14 cellular contexts compared by ENCODE assay signal in genomic region chr11:104033134-104033533, GRCh38. TPM values are rescaled to one million over a fixed set of nuclear protein-coding genes. Genes with fewer than 3 reads are reported as not detected.
DNase-seq lines count a peak whose midpoint lies in the region; ATAC-seq, FAIRE-seq and TF ChIP-seq lines count a peak whose summit lies in the region.
"Had no signal": no experiment of that assay in that cellular context is flagged by ENCODE, and none has a peak within 500 bp of the region (broad histone marks: within the 10 kb centered on the region; RNA-seq: fewer than 3 reads in every experiment).

No MANE protein-coding gene starts in this region.

- intact Hi-C loops in Caco-2 (cut with micrococcal nuclease; ENCODE audit: unreplicated experiment) (no loop called here), colonic mucosa (cut with DNase I) (no loop called here)

- no peaks in the 10 kb centered on the region for H3K36me3 Mint-ChIP-seq in Caco-2 (ENCODE audit: insufficient read depth, unreplicated experiment)
- H3K36me3 Mint-ChIP-seq: activated naive CD4-positive, alpha-beta T cell treated with anti-CD3 and anti-CD28 coated beads, Interleukin-2, amount 50 U/mL, for 24 hours had no signal

- H2BK15ac ChIP-seq in mesenchymal stem cell (ENCODE audit: low read depth, poor library complexity, severe bottlenecking), result no peak overlapping the region

- no peak overlapping the region for H3K4me2 ChIP-seq in mesenchymal stem cell (ENCODE audit: low read length, poor library complexity, severe bottlenecking)

- H3K4me3 Mint-ChIP-seq in Caco-2 (ENCODE audit: unreplicated experiment), result no peak overlapping the region
- H3K4me3 Mint-ChIP-seq in stimulated activated naive CD8-positive, alpha-beta T cell treated with anti-CD3 and anti-CD28 coated beads, Interleukin-15, amount 100 ng/mL, for 72 hours, result no peak overlapping the region
- H3K4me3 Mint-ChIP-seq: activated naive CD4-positive, alpha-beta T cell treated with anti-CD3 and anti-CD28 coated beads, Interleukin-2, amount 50 U/mL, for 24 hours had no signal

- no peak overlapping the region for H3K23ac ChIP-seq in mesenchymal stem cell (ENCODE audit: low read length in 2 of 2)

- H3K4me3 ChIP-seq in Caco-2 (ENCODE audit: low read depth, low read length) (no peak overlapping the region), MG63 (no peak overlapping the region), mesenchymal stem cell (ENCODE audit: insufficient read depth in 1 of 2, low read depth in 1 of 2, low read length in 2 of 2) (no peak overlapping the region), colonic mucosa (no peak overlapping the region)

- H3K4ac ChIP-seq in mesenchymal stem cell (ENCODE audit: low read depth in 1 of 2, low read length in 2 of 2), result no peak overlapping the region

- no peak overlapping the region for H3K14ac ChIP-seq in mesenchymal stem cell (ENCODE audit: low read length in 2 of 2)

- peak; percentile 37 to 72 for DNase-seq in Caco-2
- DNase-seq in MG63, result peak; percentile 70
- DNase-seq in dermis microvascular lymphatic vessel endothelial cell (ENCODE audit: low read depth in 2 of 2), result peak; percentile 71 to 90
- DNase-seq in mesenchymal stem cell, result peak; percentile 84
- DNase-seq in stimulated activated naive CD8-positive, alpha-beta T cell treated with anti-CD3 and anti-CD28 coated beads, Interleukin-15, amount 100 ng/mL, for 72 hours, result no peak
- no peak for DNase-seq in colonic mucosa
- DNase-seq in stimulated activated CD4-positive, alpha-beta T cell treated with anti-CD3 and anti-CD28 coated beads, Interleukin-4, amount 100 ng/mL, for 24 hours, result no peak
- no peak for DNase-seq in RCC 7860 (ENCODE audit: low spot score)
- DNase-seq: activated CD4-positive, alpha-beta T cell treated with anti-CD3 and anti-CD28 coated beads, Interleukin-2, amount 50 U/mL, for 48 hours had no signal

- H3K9me3 ChIP-seq in Caco-2, result no peaks in the 10 kb centered on the region
- H3K9me3 ChIP-seq in MG63, result no peaks in the 10 kb centered on the region
- no peaks in the 10 kb centered on the region for H3K9me3 ChIP-seq in mesenchymal stem cell (ENCODE audit: control insufficient read depth, low read length)
- no peaks in the 10 kb centered on the region for H3K9me3 ChIP-seq in colonic mucosa

- no peak overlapping the region for H2BK5ac ChIP-seq in mesenchymal stem cell (ENCODE audit: low read depth, low read length, poor library complexity, severe bottlenecking)

- no peak overlapping the region for H3K18ac ChIP-seq in mesenchymal stem cell (ENCODE audit: low read depth in 1 of 2, low read length in 2 of 2)

- H3K27ac ChIP-seq in mesenchymal stem cell (ENCODE audit: low read length, poor library complexity, severe bottlenecking) (no peak overlapping the region), colonic mucosa (no peak overlapping the region)

- CTCF ChIA-PET in Caco-2 (lab: Charles Lee), result no interaction called here

- H3K9ac ChIP-seq in mesenchymal stem cell (ENCODE audit: low read length) (peak overlapping the region; percentile 41), colonic mucosa (ENCODE audit: low read depth in 2 of 2, low read length in 2 of 2) (no peak overlapping the region)

- no peak overlapping the region for H3K27ac Mint-ChIP-seq in Caco-2 (ENCODE audit: unreplicated experiment)
- no peak overlapping the region for H3K27ac Mint-ChIP-seq in stimulated activated naive CD8-positive, alpha-beta T cell treated with anti-CD3 and anti-CD28 coated beads, Interleukin-15, amount 100 ng/mL, for 72 hours
- H3K27ac Mint-ChIP-seq: activated naive CD4-positive, alpha-beta T cell treated with anti-CD3 and anti-CD28 coated beads, Interleukin-2, amount 50 U/mL, for 24 hours had no signal

- TF ChIP-seq CTCF in Caco-2 (IDR thresholded peaks at IDR 0.05; ENCODE audit: insufficient read depth in 1 of 2, low read depth in 1 of 2, low read length in 1 of 2, severe bottlenecking in 1 of 2, unreplicated experiment in 1 of 2) (no peak), colonic mucosa (IDR thresholded peaks at IDR 0.05) (no peak)

- H2AK5ac ChIP-seq in mesenchymal stem cell (ENCODE audit: low read length, severe bottlenecking), result no peak overlapping the region

- ATAC-seq in stimulated activated naive CD8-positive, alpha-beta T cell treated with anti-CD3 and anti-CD28 coated beads, Interleukin-15, amount 100 ng/mL, for 72 hours, result no peak

- H2BK120ac ChIP-seq in mesenchymal stem cell (ENCODE audit: low read depth, low read length), result no peak overlapping the region

- no peak overlapping the region for H2BK12ac ChIP-seq in mesenchymal stem cell (ENCODE audit: low read length in 2 of 2)

- H3K27me3 ChIP-seq in Caco-2 (replicated peaks; ENCODE audit: control insufficient read depth, insufficient read depth, low read length), result no peaks in the 10 kb centered on the region
- H3K27me3 ChIP-seq in MG63, result no peaks in the 10 kb centered on the region
- no peaks in the 10 kb centered on the region for H3K27me3 ChIP-seq in mesenchymal stem cell (ENCODE audit: control insufficient read depth in 1 of 2, insufficient read depth in 1 of 2, low read length in 2 of 2)
- no peaks in the 10 kb centered on the region for H3K27me3 ChIP-seq in colonic mucosa

- no peaks in the 10 kb centered on the region for H3K79me1 ChIP-seq in mesenchymal stem cell (replicated peaks; ENCODE audit: low read length, poor library complexity, severe bottlenecking)

- no peak overlapping the region for H4K91ac ChIP-seq in mesenchymal stem cell (ENCODE audit: low read length)

- no peaks in the 10 kb centered on the region for H3K36me3 ChIP-seq in Caco-2 (ENCODE audit: control insufficient read depth, insufficient read depth, low read length)
- no peaks in the 10 kb centered on the region for H3K36me3 ChIP-seq in MG63
- no peaks in the 10 kb centered on the region for H3K36me3 ChIP-seq in mesenchymal stem cell (ENCODE audit: control insufficient read depth in 1 of 2, insufficient read depth in 2 of 2, low read depth in 1 of 2, low read length in 2 of 2)
- no peaks in the 10 kb centered on the region for H3K36me3 ChIP-seq in colonic mucosa

- no peaks in the 10 kb centered on the region for H3K4me1 Mint-ChIP-seq in Caco-2 (ENCODE audit: low read depth, unreplicated experiment)
- H3K4me1 Mint-ChIP-seq in stimulated activated naive CD8-positive, alpha-beta T cell treated with anti-CD3 and anti-CD28 coated beads, Interleukin-15, amount 100 ng/mL, for 72 hours, result no peaks in the 10 kb centered on the region
- H3K4me1 Mint-ChIP-seq: activated naive CD4-positive, alpha-beta T cell treated with anti-CD3 and anti-CD28 coated beads, Interleukin-2, amount 50 U/mL, for 24 hours had no signal

- no peak for FAIRE-seq in RCC 7860 (lab: Jason Lieb, UNC)

- no peak overlapping the region for H4K8ac ChIP-seq in mesenchymal stem cell (ENCODE audit: low read length)

- POLR2A ChIA-PET in Caco-2 (lab: Charles Lee), result no interaction called here

- no peaks in the 10 kb centered on the region for H3K9me3 Mint-ChIP-seq in Caco-2 (ENCODE audit: unreplicated experiment)
- H3K9me3 Mint-ChIP-seq in stimulated activated naive CD8-positive, alpha-beta T cell treated with anti-CD3 and anti-CD28 coated beads, Interleukin-15, amount 100 ng/mL, for 72 hours, result peaks cover 4 to 8% of the 10 kb centered on the region in 2 donors
- H3K9me3 Mint-ChIP-seq: activated naive CD4-positive, alpha-beta T cell treated with anti-CD3 and anti-CD28 coated beads, Interleukin-2, amount 50 U/mL, for 24 hours had no signal

- no TSS peak for BruUV-seq in Caco-2 (replicated peaks; lab: Mats Ljungman, UMichigan)

- H3K27me3 Mint-ChIP-seq in Caco-2 (ENCODE audit: insufficient read depth, unreplicated experiment), result no peaks in the 10 kb centered on the region
- H3K27me3 Mint-ChIP-seq in stimulated activated naive CD8-positive, alpha-beta T cell treated with anti-CD3 and anti-CD28 coated beads, Interleukin-15, amount 100 ng/mL, for 72 hours, result no peaks in the 10 kb centered on the region
- H3K27me3 Mint-ChIP-seq: activated naive CD4-positive, alpha-beta T cell treated with anti-CD3 and anti-CD28 coated beads, Interleukin-2, amount 50 U/mL, for 24 hours had no signal

- H3K4me1 ChIP-seq in Caco-2, result peaks cover 6% of the 10 kb centered on the region; the same call in 1 of the 2 replicates
- H3K4me1 ChIP-seq in mesenchymal stem cell (ENCODE audit: control insufficient read depth, insufficient read depth, low read depth, low read length), result no peaks in the 10 kb centered on the region
- no peaks in the 10 kb centered on the region for H3K4me1 ChIP-seq in colonic mucosa

- no peak overlapping the region for H2AFZ ChIP-seq in mesenchymal stem cell (ENCODE audit: low read depth, low read length)

RNA-seq across cellular contexts. Expression of gene DDI1, which starts 3.3 kb away (rescaled TPM):
- not detected in 2 replicates for total RNA-seq in Caco-2 (2022)
- total RNA-seq in MG63 (2014; rRNA removed; shearing (Covaris generic); ENCODE audit: low replicate concordance), result not detected in 2 replicates
- not detected in 2 replicates for total RNA-seq in dermis microvascular lymphatic vessel endothelial cell
- not detected for polyA plus RNA-seq in mesenchymal stem cell (2013, experiment 1 of 2)
- polyA plus RNA-seq in mesenchymal stem cell (2013, experiment 2 of 2), result not detected
- total RNA-seq in colonic mucosa, result not detected
- total RNA-seq: lower leg skin, NCI-H460, pulmonary artery endothelial cell, urinary bladder had no signal
- polyA plus RNA-seq: urinary bladder had no signal

Comparison
In these comparisons a context has a peak if more than half of its experiments do, and no peak if none do; other contexts are left out.
1. DNase-seq: peak in Caco-2 (2 of 2), MG63 (single experiment), dermis microvascular lymphatic vessel endothelial cell (2 of 2) and mesenchymal stem cell (single experiment); none in stimulated activated naive CD8-positive, alpha-beta T cell treated with anti-CD3 and anti-CD28 coated beads, Interleukin-15, amount 100 ng/mL, for 72 hours (0 of 2), colonic mucosa (single experiment), stimulated activated CD4-positive, alpha-beta T cell treated with anti-CD3 and anti-CD28 coated beads, Interleukin-4, amount 100 ng/mL, for 24 hours (single experiment) and RCC 7860 (single experiment).